In the genomic region with DNA sequence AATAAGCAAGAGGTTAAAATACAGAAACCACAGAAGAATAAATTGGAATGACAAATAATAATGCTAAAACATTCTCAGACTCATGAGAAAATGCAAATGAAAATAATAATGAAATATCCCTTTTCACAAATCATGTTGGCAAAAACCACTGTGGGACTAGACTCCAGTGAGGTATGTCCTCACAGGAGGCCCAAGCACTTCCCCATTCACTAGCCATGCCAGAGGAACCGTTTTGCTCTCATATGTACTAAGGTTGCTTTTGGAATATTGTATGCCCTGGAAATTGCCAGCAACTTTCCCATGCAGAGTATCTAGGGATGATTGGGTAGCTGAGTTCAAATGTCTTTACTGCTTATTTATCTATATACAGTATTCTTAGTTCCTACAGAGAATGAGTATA, we compare ENCODE assay signal across 22 cellular contexts.
"Had no signal": no experiment of that assay in that cellular context is flagged by ENCODE, and none has a peak within 500 bp of the region (broad histone marks: within the 10 kb centered on the region; RNA-seq: fewer than 3 reads in every experiment).

No MANE protein-coding gene starts in this region.

- DNase-seq: IMR-90, Karpas-422, KG1, MG63, NCI-H1092 treated with DMSO at 0.1 percent for 48 hours, NCI-H1436, NCI-H187, NCI-H2029, NCI-H2081 treated with DMSO at 0.1 percent for 48 hours, NCI-H2171, NCI-H226, NCI-H446, NCI-H510A, NCI-H524 treated with DMSO at 0.1 percent for 48 hours, NCI-H69, NCI-H774, PC-3, Right ventricle myocardium superior, SIG-M5, T-helper 1 cell had no signal

- ATAC-seq: HepG2, Panc1, PC-3 had no signal
